In genomic region chr14:103625361-103626095, GRCh38 we compare ENCODE assay signal across 1 cellular context.
TF ChIP-seq lines count a peak whose summit lies in the region.

No MANE protein-coding gene starts in this region.

TF ChIP-seq in HepG2, 621 proteins besides CTCF, POLR2A, EP300 and RAD21:
- TF ChIP-seq DR1 (CRISPR knock-in tag; IDR thresholded peaks at IDR 0.05), result no peak
- peak; percentile 83 for TF ChIP-seq ZNF121 (CRISPR knock-in tag; IDR thresholded peaks at IDR 0.05)
- TF ChIP-seq E2F1 (CRISPR knock-in tag; IDR thresholded peaks at IDR 0.05), result no peak
TF ChIP-seq in HepG2: peak in this region for 1.
